ENCODE assay signal across 1 cellular context in genomic region chr11:65885808-65886536, GRCh38.
TF ChIP-seq lines count a peak whose summit lies in the region.

No MANE protein-coding gene starts in this region.

TF ChIP-seq in HEK293T, 16 proteins besides CTCF, POLR2A, EP300 and RAD21:
- no peak for TF ChIP-seq LEF1 (IDR thresholded peaks at IDR 0.05; ENCODE audit: borderline replicate concordance)
- no peak for TF ChIP-seq TARDBP (IDR thresholded peaks at IDR 0.05)
- TF ChIP-seq BHLHE40 (IDR thresholded peaks at IDR 0.05; ENCODE audit: borderline replicate concordance), result no peak
- TF ChIP-seq FOXA1 (IDR thresholded peaks at IDR 0.05), result no peak
- no peak for TF ChIP-seq ELF4 (IDR thresholded peaks at IDR 0.05)
- TF ChIP-seq CTBP1 (IDR thresholded peaks at IDR 0.05; ENCODE audit: borderline replicate concordance), result no peak
- no peak for TF ChIP-seq SUZ12 (IDR thresholded peaks at IDR 0.05)
- TF ChIP-seq SP1 (IDR thresholded peaks at IDR 0.05), result no peak
- TF ChIP-seq FOXM1 (IDR thresholded peaks at IDR 0.05; ENCODE audit: borderline replicate concordance), result no peak
- TF ChIP-seq L3MBTL2 (conservative IDR thresholded peaks at IDR 0.05), result no peak
TF ChIP-seq in HEK293T: peak in this region for 0.
